In the genomic region with DNA sequence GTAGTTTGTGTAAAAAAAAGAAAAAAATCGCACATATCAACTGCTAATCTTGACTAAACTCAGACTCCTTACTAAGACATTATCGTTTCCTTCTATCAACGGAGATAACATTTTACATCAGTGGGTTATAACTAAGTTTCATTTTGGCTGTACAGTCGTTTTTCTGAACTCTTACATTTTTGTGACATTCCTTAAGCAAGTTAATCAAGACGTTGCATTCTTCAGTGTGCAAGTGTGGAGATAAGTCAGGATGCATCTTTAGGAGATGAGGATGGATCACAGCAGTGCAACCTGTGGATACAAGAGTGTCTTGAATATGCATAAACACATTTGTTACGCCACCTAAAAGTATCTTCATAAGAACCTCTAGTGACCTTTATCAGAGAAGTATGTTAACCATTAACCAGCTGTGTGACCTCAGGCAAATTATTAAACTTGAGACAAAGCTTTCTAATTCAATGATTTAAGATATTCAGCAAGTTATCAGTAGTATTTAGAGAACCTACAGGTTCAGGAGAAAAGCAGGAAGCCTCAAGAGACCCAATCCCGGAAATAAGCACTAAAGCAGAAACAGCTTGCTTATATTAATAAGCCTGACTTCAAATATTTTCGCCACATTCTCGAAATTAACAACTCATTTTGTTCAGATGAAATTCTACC, we compare ENCODE assay signal across 8 cellular contexts. TPM values are rescaled to one million over a fixed set of nuclear protein-coding genes. Genes with fewer than 3 reads are reported as not detected.
A peak's percentile ranks its signal among the peaks of the same experiment; 100 is the strongest.
DNase-seq lines count a peak whose midpoint lies in the region; ATAC-seq lines count a peak whose summit lies in the region.

No MANE protein-coding gene starts in this region.

- CTCF ChIA-PET in activated CD4-positive, alpha-beta memory T cell treated with anti-CD3 and anti-CD28 coated beads, Interleukin-2, amount 10 ng/mL, durations not matched to agents 7 days and 5 days (lab: Charles Lee), result interaction anchor here (1.1 to 1.9 kb wide), 4 partner anchors 10 to 470 kb away, joined by 3 to 9 read pairs (median 5); partner anchors contain the start of genes ATMIN, CENPN and CMC2

- no peaks in the 10 kb centered on the region for H3K9me3 Mint-ChIP-seq in activated CD4-positive, alpha-beta memory T cell treated with anti-CD3 and anti-CD28 coated beads, Interleukin-2, amount 10 ng/mL, durations not matched to agents 7 days and 5 days

- peak overlapping the region; percentile 92 for H3K4me3 Mint-ChIP-seq in activated CD4-positive, alpha-beta memory T cell treated with anti-CD3 and anti-CD28 coated beads, Interleukin-2, amount 10 ng/mL, durations not matched to agents 7 days and 5 days

- peaks cover 0 to 3% of the 10 kb centered on the region in 2 donors for H3K36me3 ChIP-seq in mucosa of rectum (ENCODE audit: control insufficient read depth in 2 of 2, insufficient read depth in 2 of 2, low read length in 2 of 2)

- no peaks in the 10 kb centered on the region for H3K27me3 Mint-ChIP-seq in activated CD4-positive, alpha-beta memory T cell treated with anti-CD3 and anti-CD28 coated beads, Interleukin-2, amount 10 ng/mL, durations not matched to agents 7 days and 5 days

- ATAC-seq in GM18520 (IDR thresholded peaks at IDR 0.05; ENCODE audit: unreplicated experiment) (peak; percentile 41), HG02642 (IDR thresholded peaks at IDR 0.05; ENCODE audit: poor library complexity, unreplicated experiment) (peak; percentile 65)

- peak overlapping the region; percentile 51 to 60 for H3K9ac ChIP-seq in mucosa of rectum (ENCODE audit: low read depth in 1 of 2, low read length in 2 of 2)

- H3K4me3 ChIP-seq in mucosa of rectum (ENCODE audit: low read length in 2 of 2), result peak overlapping the region; percentile 62 to 69

- H3K4me1 ChIP-seq in mucosa of rectum (ENCODE audit: control insufficient read depth in 2 of 2, insufficient read depth in 2 of 2, low read length in 2 of 2), result peaks cover 13 to 20% of the 10 kb centered on the region in 2 donors

- POLR2A ChIA-PET in activated CD4-positive, alpha-beta memory T cell treated with anti-CD3 and anti-CD28 coated beads, Interleukin-2, amount 10 ng/mL, durations not matched to agents 7 days and 5 days (lab: Charles Lee), result interaction anchor here (0.7 to 1.6 kb wide), 8 partner anchors 9 to 195 kb away, joined by 3 to 17 read pairs (median 4); partner anchors contain the start of genes ATMIN, CENPN and CMC2

- DNase-seq in activated CD4-positive, alpha-beta memory T cell treated with anti-CD3 and anti-CD28 coated beads, Interleukin-2, amount 10 ng/mL, durations not matched to agents 7 days and 5 days, result no peak
- DNase-seq in NCI-H1436 treated with DMSO at 0.1 percent for 48 hours (lab: John Stamatoyannopoulos, UW) (no peak), NCI-H345 (lab: John Stamatoyannopoulos, UW) (no peak), D341Med (ENCODE audit: low spot score) (no peak)
- DNase-seq in stimulated activated CD4-positive, alpha-beta T cell treated with anti-CD3 and anti-CD28 coated beads, Interleukin-2, amount 100 ng/mL, for 24 hours, result no peak

- H3K27ac ChIP-seq in mucosa of rectum (ENCODE audit: low read depth in 2 of 2, low read length in 2 of 2), result peak overlapping the region; percentile 18 to 75

- H3K36me3 Mint-ChIP-seq in activated CD4-positive, alpha-beta memory T cell treated with anti-CD3 and anti-CD28 coated beads, Interleukin-2, amount 10 ng/mL, durations not matched to agents 7 days and 5 days (ENCODE audit: low read depth), result peaks cover 70% of the 10 kb centered on the region

- no peaks in the 10 kb centered on the region for H3K9me3 ChIP-seq in mucosa of rectum (ENCODE audit: control insufficient read depth in 2 of 2, low read length in 2 of 2)

- peak overlapping the region; percentile 98 for H3K27ac Mint-ChIP-seq in activated CD4-positive, alpha-beta memory T cell treated with anti-CD3 and anti-CD28 coated beads, Interleukin-2, amount 10 ng/mL, durations not matched to agents 7 days and 5 days

- H3K27me3 ChIP-seq in mucosa of rectum (ENCODE audit: control insufficient read depth in 2 of 2, insufficient read depth in 2 of 2, low read length in 2 of 2), result no peaks in the 10 kb centered on the region

- peaks cover 75% of the 10 kb centered on the region for H3K4me1 Mint-ChIP-seq in activated CD4-positive, alpha-beta memory T cell treated with anti-CD3 and anti-CD28 coated beads, Interleukin-2, amount 10 ng/mL, durations not matched to agents 7 days and 5 days

RNA-seq across cellular contexts. Expression of gene CMC2, which starts 9.4 kb away (rescaled TPM):
- total RNA-seq in activated CD4-positive, alpha-beta memory T cell treated with anti-CD3 and anti-CD28 coated beads, Interleukin-2, amount 10 ng/mL, durations not matched to agents 7 days and 5 days, result 10 to 100 TPM; 90.7 to 99.9 TPM

RNA-seq across cellular contexts. Expression of gene CENPN, which starts 9.7 kb away (rescaled TPM):
- 10 to 100 TPM; 62.2 to 66.9 TPM for total RNA-seq in activated CD4-positive, alpha-beta memory T cell treated with anti-CD3 and anti-CD28 coated beads, Interleukin-2, amount 10 ng/mL, durations not matched to agents 7 days and 5 days

RNA-seq across cellular contexts. Expression of gene ATMIN, which starts 38.4 kb away (rescaled TPM):
- total RNA-seq in activated CD4-positive, alpha-beta memory T cell treated with anti-CD3 and anti-CD28 coated beads, Interleukin-2, amount 10 ng/mL, durations not matched to agents 7 days and 5 days, result 10 to 100 TPM; 29.6 to 33.8 TPM
